ENCODE assay signal across 2 cellular contexts in the genomic region with DNA sequence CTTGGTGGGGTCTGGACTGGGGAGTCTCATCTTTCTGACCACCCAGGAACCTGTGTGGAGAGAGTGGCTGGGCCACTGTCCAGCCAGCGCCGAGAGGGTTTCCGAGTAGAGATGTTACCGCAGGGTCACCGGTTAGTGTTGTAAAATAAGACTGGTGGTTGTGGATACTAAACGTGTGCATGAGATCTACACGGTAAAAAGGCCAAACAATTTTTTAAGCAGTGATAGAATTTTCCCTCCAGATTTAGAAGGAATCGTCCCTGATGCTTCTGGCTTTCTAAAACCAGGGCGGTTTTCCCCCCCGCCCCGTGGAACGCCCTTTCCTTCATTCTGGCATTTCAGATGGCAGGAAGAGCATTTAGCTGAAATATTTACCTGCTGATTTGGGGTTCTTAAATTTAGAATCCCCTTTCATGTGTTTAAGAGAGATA.
TF ChIP-seq lines count a peak whose summit lies in the region.

No MANE protein-coding gene starts in this region.

TF ChIP-seq in SK-N-SH, 30 proteins besides CTCF, POLR2A, EP300 and RAD21 (continued from another document):
- TF ChIP-seq, protein P1, sequence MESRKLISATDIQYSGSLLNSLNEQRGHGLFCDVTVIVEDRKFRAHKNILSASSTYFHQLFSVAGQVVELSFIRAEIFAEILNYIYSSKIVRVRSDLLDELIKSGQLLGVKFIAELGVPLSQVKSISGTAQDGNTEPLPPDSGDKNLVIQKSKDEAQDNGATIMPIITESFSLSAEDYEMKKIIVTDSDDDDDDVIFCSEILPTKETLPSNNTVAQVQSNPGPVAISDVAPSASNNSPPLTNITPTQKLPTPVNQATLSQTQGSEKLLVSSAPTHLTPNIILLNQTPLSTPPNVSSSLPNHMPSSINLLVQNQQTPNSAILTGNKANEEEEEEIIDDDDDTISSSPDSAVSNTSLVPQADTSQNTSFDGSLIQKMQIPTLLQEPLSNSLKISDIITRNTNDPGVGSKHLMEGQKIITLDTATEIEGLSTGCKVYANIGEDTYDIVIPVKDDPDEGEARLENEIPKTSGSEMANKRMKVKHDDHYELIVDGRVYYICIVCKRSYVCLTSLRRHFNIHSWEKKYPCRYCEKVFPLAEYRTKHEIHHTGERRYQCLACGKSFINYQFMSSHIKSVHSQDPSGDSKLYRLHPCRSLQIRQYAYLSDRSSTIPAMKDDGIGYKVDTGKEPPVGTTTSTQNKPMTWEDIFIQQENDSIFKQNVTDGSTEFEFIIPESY (IDR thresholded peaks at IDR 0.05; ENCODE audit: borderline replicate concordance, low read depth), result no peak
- no peak for TF ChIP-seq GABPA (IDR thresholded peaks at IDR 0.05; ENCODE audit: low read depth)
- no peak for TF ChIP-seq EZH2phosphoT487 (IDR thresholded peaks at IDR 0.05; ENCODE audit: borderline replicate concordance, low read depth)
- TF ChIP-seq, protein P2, sequence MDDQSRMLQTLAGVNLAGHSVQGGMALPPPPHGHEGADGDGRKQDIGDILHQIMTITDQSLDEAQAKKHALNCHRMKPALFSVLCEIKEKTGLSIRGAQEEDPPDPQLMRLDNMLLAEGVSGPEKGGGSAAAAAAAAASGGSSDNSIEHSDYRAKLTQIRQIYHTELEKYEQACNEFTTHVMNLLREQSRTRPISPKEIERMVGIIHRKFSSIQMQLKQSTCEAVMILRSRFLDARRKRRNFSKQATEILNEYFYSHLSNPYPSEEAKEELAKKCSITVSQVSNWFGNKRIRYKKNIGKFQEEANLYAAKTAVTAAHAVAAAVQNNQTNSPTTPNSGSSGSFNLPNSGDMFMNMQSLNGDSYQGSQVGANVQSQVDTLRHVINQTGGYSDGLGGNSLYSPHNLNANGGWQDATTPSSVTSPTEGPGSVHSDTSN (IDR thresholded peaks at IDR 0.05), result no peak
- no peak for TF ChIP-seq GATA2 (CRISPR knock-in tag; IDR thresholded peaks at IDR 0.05)
- no peak for TF ChIP-seq SMC3 (IDR thresholded peaks at IDR 0.05; ENCODE audit: low read depth, low read length)
- TF ChIP-seq MEF2A (IDR thresholded peaks at IDR 0.05; ENCODE audit: borderline replicate concordance, low read depth), result no peak
- no peak for TF ChIP-seq SIN3A (IDR thresholded peaks at IDR 0.05; ENCODE audit: borderline replicate concordance, low read depth, low read length)
- TF ChIP-seq, protein P3, sequence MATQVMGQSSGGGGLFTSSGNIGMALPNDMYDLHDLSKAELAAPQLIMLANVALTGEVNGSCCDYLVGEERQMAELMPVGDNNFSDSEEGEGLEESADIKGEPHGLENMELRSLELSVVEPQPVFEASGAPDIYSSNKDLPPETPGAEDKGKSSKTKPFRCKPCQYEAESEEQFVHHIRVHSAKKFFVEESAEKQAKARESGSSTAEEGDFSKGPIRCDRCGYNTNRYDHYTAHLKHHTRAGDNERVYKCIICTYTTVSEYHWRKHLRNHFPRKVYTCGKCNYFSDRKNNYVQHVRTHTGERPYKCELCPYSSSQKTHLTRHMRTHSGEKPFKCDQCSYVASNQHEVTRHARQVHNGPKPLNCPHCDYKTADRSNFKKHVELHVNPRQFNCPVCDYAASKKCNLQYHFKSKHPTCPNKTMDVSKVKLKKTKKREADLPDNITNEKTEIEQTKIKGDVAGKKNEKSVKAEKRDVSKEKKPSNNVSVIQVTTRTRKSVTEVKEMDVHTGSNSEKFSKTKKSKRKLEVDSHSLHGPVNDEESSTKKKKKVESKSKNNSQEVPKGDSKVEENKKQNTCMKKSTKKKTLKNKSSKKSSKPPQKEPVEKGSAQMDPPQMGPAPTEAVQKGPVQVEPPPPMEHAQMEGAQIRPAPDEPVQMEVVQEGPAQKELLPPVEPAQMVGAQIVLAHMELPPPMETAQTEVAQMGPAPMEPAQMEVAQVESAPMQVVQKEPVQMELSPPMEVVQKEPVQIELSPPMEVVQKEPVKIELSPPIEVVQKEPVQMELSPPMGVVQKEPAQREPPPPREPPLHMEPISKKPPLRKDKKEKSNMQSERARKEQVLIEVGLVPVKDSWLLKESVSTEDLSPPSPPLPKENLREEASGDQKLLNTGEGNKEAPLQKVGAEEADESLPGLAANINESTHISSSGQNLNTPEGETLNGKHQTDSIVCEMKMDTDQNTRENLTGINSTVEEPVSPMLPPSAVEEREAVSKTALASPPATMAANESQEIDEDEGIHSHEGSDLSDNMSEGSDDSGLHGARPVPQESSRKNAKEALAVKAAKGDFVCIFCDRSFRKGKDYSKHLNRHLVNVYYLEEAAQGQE (IDR thresholded peaks at IDR 0.05; ENCODE audit: low read depth, low read length), result no peak
- no peak for TF ChIP-seq NRF1 (IDR thresholded peaks at IDR 0.05; ENCODE audit: low read depth, low read length)
- TF ChIP-seq FOXM1 (IDR thresholded peaks at IDR 0.05; ENCODE audit: low read depth), result no peak
- TF ChIP-seq, protein P4, sequence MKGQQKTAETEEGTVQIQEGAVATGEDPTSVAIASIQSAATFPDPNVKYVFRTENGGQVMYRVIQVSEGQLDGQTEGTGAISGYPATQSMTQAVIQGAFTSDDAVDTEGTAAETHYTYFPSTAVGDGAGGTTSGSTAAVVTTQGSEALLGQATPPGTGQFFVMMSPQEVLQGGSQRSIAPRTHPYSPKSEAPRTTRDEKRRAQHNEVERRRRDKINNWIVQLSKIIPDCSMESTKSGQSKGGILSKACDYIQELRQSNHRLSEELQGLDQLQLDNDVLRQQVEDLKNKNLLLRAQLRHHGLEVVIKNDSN (IDR thresholded peaks at IDR 0.05; ENCODE audit: borderline replicate concordance, low read depth), result no peak

TF ChIP-seq in SK-N-SH treated with all-trans-retinoic acid at 6 μM for 48 hours, 23 proteins besides CTCF, POLR2A, EP300 and RAD21 (continued from another document):
- TF ChIP-seq, protein P5, sequence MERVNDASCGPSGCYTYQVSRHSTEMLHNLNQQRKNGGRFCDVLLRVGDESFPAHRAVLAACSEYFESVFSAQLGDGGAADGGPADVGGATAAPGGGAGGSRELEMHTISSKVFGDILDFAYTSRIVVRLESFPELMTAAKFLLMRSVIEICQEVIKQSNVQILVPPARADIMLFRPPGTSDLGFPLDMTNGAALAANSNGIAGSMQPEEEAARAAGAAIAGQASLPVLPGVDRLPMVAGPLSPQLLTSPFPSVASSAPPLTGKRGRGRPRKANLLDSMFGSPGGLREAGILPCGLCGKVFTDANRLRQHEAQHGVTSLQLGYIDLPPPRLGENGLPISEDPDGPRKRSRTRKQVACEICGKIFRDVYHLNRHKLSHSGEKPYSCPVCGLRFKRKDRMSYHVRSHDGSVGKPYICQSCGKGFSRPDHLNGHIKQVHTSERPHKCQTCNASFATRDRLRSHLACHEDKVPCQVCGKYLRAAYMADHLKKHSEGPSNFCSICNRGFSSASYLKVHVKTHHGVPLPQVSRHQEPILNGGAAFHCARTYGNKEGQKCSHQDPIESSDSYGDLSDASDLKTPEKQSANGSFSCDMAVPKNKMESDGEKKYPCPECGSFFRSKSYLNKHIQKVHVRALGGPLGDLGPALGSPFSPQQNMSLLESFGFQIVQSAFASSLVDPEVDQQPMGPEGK (CRISPR knock-in tag; IDR thresholded peaks at IDR 0.05; ENCODE audit: borderline replicate concordance), result no peak
- TF ChIP-seq ZNF565 (CRISPR knock-in tag; conservative IDR thresholded peaks at IDR 0.05; ENCODE audit: low read depth) (no peak), CSDC2 (CRISPR knock-in tag; IDR thresholded peaks at IDR 0.05) (no peak), BACH2 (CRISPR knock-in tag; IDR thresholded peaks at IDR 0.05; ENCODE audit: borderline replicate concordance) (no peak), OSR1 (CRISPR knock-in tag; IDR thresholded peaks at IDR 0.05) (no peak), ISL1 (CRISPR knock-in tag; IDR thresholded peaks at IDR 0.05) (no peak), ZC3H10 (CRISPR knock-in tag; IDR thresholded peaks at IDR 0.05) (no peak), ZNF70 (CRISPR knock-in tag; IDR thresholded peaks at IDR 0.05) (no peak), SNAI2 (CRISPR knock-in tag; IDR thresholded peaks at IDR 0.05) (no peak)
- TF ChIP-seq, protein P6, sequence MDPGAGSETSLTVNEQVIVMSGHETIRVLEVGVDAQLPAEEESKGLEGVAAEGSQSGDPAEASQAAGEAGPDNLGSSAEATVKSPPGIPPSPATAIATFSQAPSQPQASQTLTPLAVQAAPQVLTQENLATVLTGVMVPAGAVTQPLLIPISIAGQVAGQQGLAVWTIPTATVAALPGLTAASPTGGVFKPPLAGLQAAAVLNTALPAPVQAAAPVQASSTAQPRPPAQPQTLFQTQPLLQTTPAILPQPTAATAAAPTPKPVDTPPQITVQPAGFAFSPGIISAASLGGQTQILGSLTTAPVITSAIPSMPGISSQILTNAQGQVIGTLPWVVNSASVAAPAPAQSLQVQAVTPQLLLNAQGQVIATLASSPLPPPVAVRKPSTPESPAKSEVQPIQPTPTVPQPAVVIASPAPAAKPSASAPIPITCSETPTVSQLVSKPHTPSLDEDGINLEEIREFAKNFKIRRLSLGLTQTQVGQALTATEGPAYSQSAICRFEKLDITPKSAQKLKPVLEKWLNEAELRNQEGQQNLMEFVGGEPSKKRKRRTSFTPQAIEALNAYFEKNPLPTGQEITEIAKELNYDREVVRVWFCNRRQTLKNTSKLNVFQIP (CRISPR knock-in tag; IDR thresholded peaks at IDR 0.05; ENCODE audit: borderline replicate concordance, low read depth), result no peak
- TF ChIP-seq, protein P7, sequence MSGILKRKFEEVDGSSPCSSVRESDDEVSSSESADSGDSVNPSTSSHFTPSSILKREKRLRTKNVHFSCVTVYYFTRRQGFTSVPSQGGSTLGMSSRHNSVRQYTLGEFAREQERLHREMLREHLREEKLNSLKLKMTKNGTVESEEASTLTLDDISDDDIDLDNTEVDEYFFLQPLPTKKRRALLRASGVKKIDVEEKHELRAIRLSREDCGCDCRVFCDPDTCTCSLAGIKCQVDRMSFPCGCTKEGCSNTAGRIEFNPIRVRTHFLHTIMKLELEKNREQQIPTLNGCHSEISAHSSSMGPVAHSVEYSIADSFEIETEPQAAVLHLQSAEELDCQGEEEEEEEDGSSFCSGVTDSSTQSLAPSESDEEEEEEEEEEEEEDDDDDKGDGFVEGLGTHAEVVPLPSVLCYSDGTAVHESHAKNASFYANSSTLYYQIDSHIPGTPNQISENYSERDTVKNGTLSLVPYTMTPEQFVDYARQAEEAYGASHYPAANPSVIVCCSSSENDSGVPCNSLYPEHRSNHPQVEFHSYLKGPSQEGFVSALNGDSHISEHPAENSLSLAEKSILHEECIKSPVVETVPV (CRISPR knock-in tag; IDR thresholded peaks at IDR 0.05), result no peak
- TF ChIP-seq, protein P8, sequence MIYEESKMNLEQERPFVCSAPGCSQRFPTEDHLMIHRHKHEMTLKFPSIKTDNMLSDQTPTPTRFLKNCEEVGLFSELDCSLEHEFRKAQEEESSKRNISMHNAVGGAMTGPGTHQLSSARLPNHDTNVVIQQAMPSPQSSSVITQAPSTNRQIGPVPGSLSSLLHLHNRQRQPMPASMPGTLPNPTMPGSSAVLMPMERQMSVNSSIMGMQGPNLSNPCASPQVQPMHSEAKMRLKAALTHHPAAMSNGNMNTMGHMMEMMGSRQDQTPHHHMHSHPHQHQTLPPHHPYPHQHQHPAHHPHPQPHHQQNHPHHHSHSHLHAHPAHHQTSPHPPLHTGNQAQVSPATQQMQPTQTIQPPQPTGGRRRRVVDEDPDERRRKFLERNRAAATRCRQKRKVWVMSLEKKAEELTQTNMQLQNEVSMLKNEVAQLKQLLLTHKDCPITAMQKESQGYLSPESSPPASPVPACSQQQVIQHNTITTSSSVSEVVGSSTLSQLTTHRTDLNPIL (CRISPR knock-in tag; IDR thresholded peaks at IDR 0.05; ENCODE audit: low read depth), result no peak
